Comparison of ENCODE assay signal across 8 cellular contexts in genomic region chr7:149495785-149496641, GRCh38. TPM values are rescaled to one million over a fixed set of nuclear protein-coding genes. Genes with fewer than 3 reads are reported as not detected.
DNase-seq lines count a peak whose midpoint lies in the region; ATAC-seq and TF ChIP-seq lines count a peak whose summit lies in the region.

No MANE protein-coding gene starts in this region.

- TF ChIP-seq CTCF in cardiac fibroblast (IDR thresholded peaks at IDR 0.05; ENCODE audit: low read depth, low read length) = no peak
- TF ChIP-seq CTCF in liver (IDR thresholded peaks at IDR 0.05; ENCODE audit: low read depth, low read length, missing input control) = no peak
- TF ChIP-seq CTCF in stomach (IDR thresholded peaks at IDR 0.05) = no peak

- H3K27ac ChIP-seq in liver (ENCODE audit: low read depth in 1 of 2, low read length in 2 of 2) (peak overlapping the region in 1 of 2 donors; percentile 77), stomach (peak overlapping the region in 4 of 5 donors; percentile 81 to 94 (median 88))

- intact Hi-C loops in stomach (cut with DNase I; ENCODE audit: low total_unique reads) = no loop called here

- no peak for TF ChIP-seq RAD21 in liver (IDR thresholded peaks at IDR 0.05)

- DNase-seq in DMS53 (lab: John Stamatoyannopoulos, UW) (peak; percentile 16), DMS53 treated with DMSO at 0.1 percent for 48 hours (lab: John Stamatoyannopoulos, UW; ENCODE audit: unreplicated experiment) (no peak), NCI-H510A treated with DMSO at 0.1 percent for 48 hours (lab: John Stamatoyannopoulos, UW) (peak; percentile 29), cardiac fibroblast (ENCODE audit: low read depth in 2 of 2) (peak; percentile 86 to 89), stomach (peak; percentile 61), NAMALWA (ENCODE audit: low spot score) (no peak)

- H3K4me1 ChIP-seq in liver (ENCODE audit: control insufficient read depth in 4 of 4, insufficient read depth in 4 of 4, low read length in 3 of 4) = peaks cover 4 to 32% (median 21%) of the 10 kb centered on the region in 4 donors
- H3K4me1 ChIP-seq in stomach = peaks cover 14 to 31% (median 25%) of the 10 kb centered on the region in 4 donors

- no peaks in the 10 kb centered on the region for H3K27me3 ChIP-seq in liver (ENCODE audit: control insufficient read depth in 4 of 4, insufficient read depth in 4 of 4, low read length in 3 of 4)
- H3K27me3 ChIP-seq in stomach = no peaks in the 10 kb centered on the region

- H3K4me3 ChIP-seq in cardiac fibroblast (replicated peaks in 1 of 2; ENCODE audit: low read depth in 2 of 2, low read length in 2 of 2) (peak overlapping the region; percentile 73 to 78), liver (ENCODE audit: low read depth in 1 of 3, low read length in 3 of 3) (peak overlapping the region in 2 of 3 donors; percentile 31 to 95), stomach (peak overlapping the region; percentile 73 to 85 (median 78))

- 55% methylated on average over 13 of the region's 13 CpGs for WGBS in liver
- WGBS in stomach, 5 donors = 44 to 59% (median 52%) methylated on average over 10 to 13 of the region's 13 CpGs

- H3K36me3 ChIP-seq in liver (ENCODE audit: control insufficient read depth in 4 of 4, insufficient read depth in 3 of 4, low read depth in 1 of 4, low read length in 3 of 4) (peaks cover 10 to 27% (median 23%) of the 10 kb centered on the region in 4 donors), stomach (peaks cover 30 to 38% (median 35%) of the 10 kb centered on the region in 4 donors)

- TF ChIP-seq POLR2A in stomach (IDR thresholded peaks at IDR 0.05) = no peak

- ATAC-seq in GM18909 (IDR thresholded peaks at IDR 0.05; ENCODE audit: poor library complexity, unreplicated experiment) = no peak

- H3K9me3 ChIP-seq in liver (ENCODE audit: control insufficient read depth in 4 of 4, low read length in 3 of 4) = no peaks in the 10 kb centered on the region
- H3K9me3 ChIP-seq in stomach = no peaks in the 10 kb centered on the region

- no peak for TF ChIP-seq EP300 in stomach (IDR thresholded peaks at IDR 0.05)

- peak overlapping the region in 1 of 2 donors; percentile 7 for H3K9ac ChIP-seq in liver (ENCODE audit: low read depth in 1 of 2, low read length in 2 of 2)

TF ChIP-seq in liver, 16 proteins besides CTCF, POLR2A, EP300 and RAD21:
- TF ChIP-seq GABPA (IDR thresholded peaks at IDR 0.05 in 1 of 2, conservative IDR thresholded peaks at IDR 0.05 in 1 of 2) = no peak
- TF ChIP-seq YY1 (IDR thresholded peaks at IDR 0.05) = no peak
- TF ChIP-seq MAX (IDR thresholded peaks at IDR 0.05) = no peak
- TF ChIP-seq HNF4G (IDR thresholded peaks at IDR 0.05) = no peak
- TF ChIP-seq FOXA1 (IDR thresholded peaks at IDR 0.05) = no peak
- TF ChIP-seq HNF4A (conservative IDR thresholded peaks at IDR 0.05) = no peak
- no peak for TF ChIP-seq SP1 (IDR thresholded peaks at IDR 0.05)
- no peak for TF ChIP-seq REST (IDR thresholded peaks at IDR 0.05)
- TF ChIP-seq FOXA2 (IDR thresholded peaks at IDR 0.05) = no peak
- TF ChIP-seq ZBTB33 (IDR thresholded peaks at IDR 0.05) = no peak
- TF ChIP-seq TAF1 (conservative IDR thresholded peaks at IDR 0.05) = no peak
- no peak for TF ChIP-seq EGR1 (IDR thresholded peaks at IDR 0.05; ENCODE audit: low read depth in 2 of 2)
- no peak for TF ChIP-seq NR2F2 (IDR thresholded peaks at IDR 0.05)
- no peak for TF ChIP-seq JUND (IDR thresholded peaks at IDR 0.05)
- no peak for TF ChIP-seq ATF3 (IDR thresholded peaks at IDR 0.05)
- no peak for TF ChIP-seq RXRA (IDR thresholded peaks at IDR 0.05)

RNA-seq across cellular contexts. Expression of gene ZNF746, which starts 1.6 kb away (rescaled TPM):
- total RNA-seq in liver (10 to 100 TPM in 1 of 2 donors, 1 to 10 TPM in 1; 10.0 to 13.5 TPM), stomach (100 to 1,000 TPM in 1 of 5 donors, 10 to 100 TPM in 4; 12.3 to 128 (median 42.9) TPM)
- polyA plus RNA-seq in liver (1 to 10 TPM; 3.8 to 8.5 TPM), stomach (1 to 10 TPM; 4.7 to 6.2 (median 5.5) TPM)

RNA-seq across cellular contexts. Expression of gene ZNF777, which starts 35.2 kb away (rescaled TPM):
- 1 to 10 TPM; 3.8 to 4.3 TPM for total RNA-seq in liver
- polyA plus RNA-seq in liver = 1 to 10 TPM in 1 of 2 donors, under 1 TPM in 1; 0.22 to 5.7 TPM
- 10 to 100 TPM in 1 of 5 donors, 1 to 10 TPM in 4; 1.2 to 15.2 (median 4.5) TPM for total RNA-seq in stomach
- 1 to 10 TPM; 5.2 to 6.1 (median 5.3) TPM for polyA plus RNA-seq in stomach

Comparison
In these comparisons a context has a peak if more than half of its experiments do, and no peak if none do; other contexts are left out.
1. DNase-seq: peak in DMS53 (single experiment), NCI-H510A treated with DMSO at 0.1 percent for 48 hours (single experiment), cardiac fibroblast (2 of 2) and stomach (single experiment); none in DMS53 treated with DMSO at 0.1 percent for 48 hours (single experiment) and NAMALWA (single experiment).
2. Peak in every context shown above with its lines, with median percentiles within 50 percentile points of each other: H3K4me3 ChIP-seq.